Comparison of ENCODE assay signal across 16 cellular contexts in the genomic region with DNA sequence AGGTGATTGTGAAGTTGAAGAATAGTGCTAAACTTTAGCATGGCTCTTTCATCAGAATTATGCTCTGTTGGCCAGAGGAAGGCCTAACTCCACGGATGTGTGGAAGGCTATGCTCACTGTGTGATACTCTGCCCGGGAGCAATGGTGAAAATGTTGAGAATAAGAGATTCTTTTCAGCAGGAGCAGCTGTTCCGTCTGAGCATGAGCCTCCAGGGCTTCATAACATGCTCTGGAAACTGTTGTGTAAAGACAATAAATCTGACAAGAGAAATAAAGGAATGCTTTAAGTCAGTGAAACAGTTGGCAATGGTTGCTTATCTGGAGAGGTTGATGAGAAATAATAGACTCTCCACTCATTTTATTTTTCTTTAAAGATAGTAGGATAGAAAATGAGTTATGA.
"Had no signal": no experiment of that assay in that cellular context is flagged by ENCODE, and none has a peak within 500 bp of the region (broad histone marks: within the 10 kb centered on the region; RNA-seq: fewer than 3 reads in every experiment).

No MANE protein-coding gene starts in this region.

- H3K9me3 ChIP-seq: adrenal gland, esophagus squamous epithelium, suprapubic skin had no signal

- H3K27me3 ChIP-seq: adrenal gland, esophagus squamous epithelium, suprapubic skin had no signal

- H3K9ac ChIP-seq: parathyroid adenoma had no signal

- DNase-seq: activated CD4-positive, alpha-beta T cell treated with anti-CD3 and anti-CD28 coated beads, Interleukin-2, amount 50 U/mL, for 4 hours; activated gamma-delta T cell; adrenal gland; effector CD8-positive, alpha-beta T cell; esophagus squamous epithelium; foreskin fibroblast; hypothalamus; islet precursor cell; left colon; naive thymus-derived CD4-positive, alpha-beta T cell; retina; stimulated activated naive CD8-positive, alpha-beta T cell treated with anti-CD3 and anti-CD28 coated beads, Interleukin-15, amount 100 ng/mL, for 72 hours; trophoblast cell had no signal

- H3K36me3 ChIP-seq: adrenal gland, esophagus squamous epithelium, suprapubic skin had no signal

- ATAC-seq: left colon; naive thymus-derived CD4-positive, alpha-beta T cell; stimulated activated naive CD8-positive, alpha-beta T cell treated with anti-CD3 and anti-CD28 coated beads, Interleukin-15, amount 100 ng/mL, for 72 hours had no signal

- H3K27ac ChIP-seq: adrenal gland, esophagus squamous epithelium, parathyroid adenoma, suprapubic skin had no signal

- H3K4me1 ChIP-seq: adrenal gland, esophagus squamous epithelium, parathyroid adenoma had no signal

- H3K4me3 ChIP-seq: adrenal gland, esophagus squamous epithelium, lung, suprapubic skin had no signal
